Comparison of ENCODE assay signal across 15 cellular contexts in the genomic region with DNA sequence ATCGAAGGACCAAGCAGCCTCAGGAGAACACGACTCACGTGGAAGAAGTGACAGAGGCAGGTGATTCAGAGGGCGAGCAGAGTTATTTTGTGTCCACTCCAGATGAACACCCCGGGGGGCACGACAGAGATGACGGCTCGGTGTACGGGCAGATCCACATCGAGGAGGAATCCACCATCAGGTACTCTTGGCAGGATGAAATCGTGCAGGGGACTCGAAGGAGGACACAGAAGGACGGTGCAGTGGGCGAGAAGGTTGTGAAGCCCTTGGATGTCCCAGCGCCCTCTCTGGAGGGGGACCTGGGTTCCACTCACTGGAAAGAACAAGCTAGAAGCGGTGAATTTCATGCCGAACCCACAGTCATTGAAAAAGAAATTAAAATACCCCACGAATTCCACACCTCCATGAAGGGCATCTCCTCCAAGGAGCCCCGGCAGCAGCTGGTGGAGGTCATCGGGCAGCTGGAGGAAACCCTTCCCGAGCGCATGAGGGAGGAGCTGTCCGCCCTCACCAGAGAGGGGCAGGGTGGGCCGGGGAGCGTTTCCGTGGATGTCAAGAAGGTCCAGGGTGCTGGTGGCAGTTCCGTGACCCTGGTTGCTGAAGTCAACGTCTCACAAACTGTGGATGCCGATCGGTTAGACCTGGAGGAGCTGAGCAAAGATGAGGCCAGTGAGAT. TPM values are rescaled to one million over a fixed set of nuclear protein-coding genes. Genes with fewer than 3 reads are reported as not detected.
DNase-seq lines count a peak whose midpoint lies in the region; ATAC-seq, FAIRE-seq and TF ChIP-seq lines count a peak whose summit lies in the region.
"Had no signal": no experiment of that assay in that cellular context is flagged by ENCODE, and none has a peak within 500 bp of the region (broad histone marks: within the 10 kb centered on the region; RNA-seq: fewer than 3 reads in every experiment).

No MANE protein-coding gene starts in this region.

- no peak overlapping the region for H3K4me2 ChIP-seq in HepG2 (ENCODE audit: low read depth, low read length)
- H3K4me2 ChIP-seq: KMS-11 had no signal

- POLR2A ChIA-PET in HepG2 (lab: Yijun Ruan, JAX), result interaction anchor here (1.3 kb wide), 1 partner anchor 26 kb away, joined by 5 read pairs; a partner anchor contains a TSS

- H3K9me3 ChIP-seq in SJSA1 (replicated peaks) (no peaks in the 10 kb centered on the region), HepG2 (ENCODE audit: low read length) (no peaks in the 10 kb centered on the region), tibial artery (no peaks in the 10 kb centered on the region), ascending aorta (no peaks in the 10 kb centered on the region)
- H3K9me3 ChIP-seq: MG63 had no signal

- no peaks in the 10 kb centered on the region for H3K79me2 ChIP-seq in HepG2 (ENCODE audit: insufficient read depth, low read length)

- TF ChIP-seq POLR2A in HepG2 (IDR thresholded peaks at IDR 0.05; ENCODE audit: insufficient read depth in 1 of 2, low read depth in 2 of 2, low read length in 2 of 2), result no peak

- H4K20me1 ChIP-seq in HepG2 (ENCODE audit: insufficient read depth, low read length), result no peaks in the 10 kb centered on the region

- no peak overlapping the region for H3K9ac ChIP-seq in HepG2 (ENCODE audit: insufficient read depth, low read depth, low read length)
- H3K9ac ChIP-seq in rectal smooth muscle tissue (ENCODE audit: low read length), result no peak overlapping the region
- H3K9ac ChIP-seq: KMS-11 had no signal

- CTCF ChIA-PET in HepG2 (lab: Yijun Ruan, JAX; ENCODE audit: low intra/inter-chr PET ratio, low total read pairs), result no interaction called here

- H3K27me3 ChIP-seq in SJSA1 (replicated peaks), result no peaks in the 10 kb centered on the region
- H3K27me3 ChIP-seq in HepG2 (ENCODE audit: control insufficient read depth in 1 of 2, insufficient read depth in 2 of 2, low read length in 2 of 2), result no peaks in the 10 kb centered on the region
- no peaks in the 10 kb centered on the region for H3K27me3 ChIP-seq in rectal smooth muscle tissue (ENCODE audit: control insufficient read depth, insufficient read depth, low read length)
- H3K27me3 ChIP-seq in tibial artery, result no peaks in the 10 kb centered on the region
- H3K27me3 ChIP-seq in ascending aorta, result no peaks in the 10 kb centered on the region
- H3K27me3 ChIP-seq: MG63 had no signal

- no peak for TF ChIP-seq CTCF in coronary artery (IDR thresholded peaks at IDR 0.05)
- TF ChIP-seq CTCF in HepG2 (CRISPR knock-in tag; IDR thresholded peaks at IDR 0.05), result no peak
- no peak for TF ChIP-seq CTCF in tibial artery (IDR thresholded peaks at IDR 0.05)
- no peak for TF ChIP-seq CTCF in ascending aorta (IDR thresholded peaks at IDR 0.05)

- H3K36me3 ChIP-seq in SJSA1, result peaks cover 93% of the 10 kb centered on the region
- H3K36me3 ChIP-seq in HepG2 (replicated peaks in 1 of 2; ENCODE audit: control insufficient read depth in 1 of 2, insufficient read depth in 2 of 2, low read length in 2 of 2), result peaks cover 0 to 4% of the 10 kb centered on the region in 2 experiments; a peak in 1 of 5 replicates
- peaks cover 26% of the 10 kb centered on the region for H3K36me3 ChIP-seq in rectal smooth muscle tissue (ENCODE audit: control insufficient read depth, insufficient read depth, low read length)
- peaks cover 43 to 61% (median 57%) of the 10 kb centered on the region in 3 donors for H3K36me3 ChIP-seq in tibial artery
- peaks cover 26 to 33% of the 10 kb centered on the region in 2 donors for H3K36me3 ChIP-seq in ascending aorta

- WGBS in HepG2 (ENCODE audit: low lambda C conversion rate), result 98% methylated on average over 30 of the region's 30 CpGs

- in situ Hi-C loops in HepG2 (cut with HindIII; ENCODE audit: extremely low pct_ligation_motif_present, low pct_unique_long_range_greater_than_20kb), result no loop called here

- no peak for TF ChIP-seq EP300 in HepG2 (IDR thresholded peaks at IDR 0.05; ENCODE audit: low read depth in 2 of 2, low read length in 2 of 2)
- TF ChIP-seq EP300 in HepG2 (CRISPR knock-in tag; IDR thresholded peaks at IDR 0.05; ENCODE audit: borderline replicate concordance), result no peak

- BruUV-seq in HepG2 (replicated peaks; lab: Mats Ljungman, UMichigan), result TSS peak; percentile 35

- DNase-seq in SJSA1 (ENCODE audit: low read depth in 1 of 2, low spot score in 2 of 2) (no peak), coronary artery (ENCODE audit: low spot score) (peak; percentile 60), HepG2 (ENCODE audit: low spot score) (no peak), DMS53 (lab: John Stamatoyannopoulos, UW) (no peak), tibial artery (no peak), ascending aorta (ENCODE audit: low spot score in 2 of 2) (no peak)
- DNase-seq: ACHN; CD4-positive, alpha-beta T cell; GF-D8; MG63; NCI-H1105; NCI-H1694 treated with DMSO at 0.1 percent for 48 hours had no signal

- H3K27ac ChIP-seq in SJSA1 (peak overlapping the region; percentile 86), coronary artery (no peak overlapping the region), HepG2 (ENCODE audit: extremely low read length, insufficient read depth, low read length) (peak overlapping the region; percentile 47), rectal smooth muscle tissue (ENCODE audit: low read depth, low read length) (peak overlapping the region; percentile 80), tibial artery (no peak overlapping the region), ascending aorta (no peak overlapping the region)
- H3K27ac ChIP-seq: KMS-11 had no signal

- no peak overlapping the region for H2AFZ ChIP-seq in HepG2 (ENCODE audit: low read length)

- H3K4me3 ChIP-seq in SJSA1 (peak overlapping the region; percentile 7; the same call in 1 of the 2 replicates), coronary artery (no peak overlapping the region), HepG2 (replicated peaks in 1 of 3; ENCODE audit: insufficient read depth in 1 of 3, low read depth in 2 of 3, low read length in 3 of 3) (no peak overlapping the region), rectal smooth muscle tissue (ENCODE audit: low read length) (no peak overlapping the region), tibial artery (no peak overlapping the region), ascending aorta (no peak overlapping the region)
- H3K4me3 ChIP-seq: MG63 had no signal

- no peak for TF ChIP-seq RAD21 in HepG2 (CRISPR knock-in tag; IDR thresholded peaks at IDR 0.05)

- no peak for ATAC-seq in HepG2
- no peak for ATAC-seq in HG03520 (IDR thresholded peaks at IDR 0.05; ENCODE audit: unreplicated experiment)

- H3K4me1 ChIP-seq in SJSA1 (replicated peaks), result peaks cover 79% of the 10 kb centered on the region
- peaks cover 47% of the 10 kb centered on the region for H3K4me1 ChIP-seq in HepG2 (ENCODE audit: insufficient read depth, low read length)
- H3K4me1 ChIP-seq in rectal smooth muscle tissue (ENCODE audit: control insufficient read depth, insufficient read depth, low read length), result peaks cover 61% of the 10 kb centered on the region
- peaks cover 0 to 40% (median 20%) of the 10 kb centered on the region in 4 donors for H3K4me1 ChIP-seq in tibial artery
- peaks cover 4 to 10% of the 10 kb centered on the region in 2 donors for H3K4me1 ChIP-seq in ascending aorta

- FAIRE-seq in HepG2 (lab: Jason Lieb, UNC), result no peak

- intact Hi-C loops in HepG2 (cut with micrococcal nuclease; ENCODE audit: unreplicated experiment), result loop anchor here (2.0 kb wide), 1 partner anchor 30 kb away; no protein-coding TSS in a partner anchor
- intact Hi-C loops in tibial artery (cut with DNase I; ENCODE audit: low total_unique reads), result no loop called here
- intact Hi-C loops in ascending aorta (cut with DNase I), result no loop called here

TF ChIP-seq in HepG2, 621 proteins besides CTCF, POLR2A, EP300 and RAD21:
- TF ChIP-seq BCL6 (CRISPR knock-in tag; IDR thresholded peaks at IDR 0.05) (no peak), TBX2 (CRISPR knock-in tag; IDR thresholded peaks at IDR 0.05; ENCODE audit: borderline replicate concordance) (0 out of 2 replicates have a peak, but pooled peaks have one; percentile 3)
- TF ChIP-seq, protein P1, sequence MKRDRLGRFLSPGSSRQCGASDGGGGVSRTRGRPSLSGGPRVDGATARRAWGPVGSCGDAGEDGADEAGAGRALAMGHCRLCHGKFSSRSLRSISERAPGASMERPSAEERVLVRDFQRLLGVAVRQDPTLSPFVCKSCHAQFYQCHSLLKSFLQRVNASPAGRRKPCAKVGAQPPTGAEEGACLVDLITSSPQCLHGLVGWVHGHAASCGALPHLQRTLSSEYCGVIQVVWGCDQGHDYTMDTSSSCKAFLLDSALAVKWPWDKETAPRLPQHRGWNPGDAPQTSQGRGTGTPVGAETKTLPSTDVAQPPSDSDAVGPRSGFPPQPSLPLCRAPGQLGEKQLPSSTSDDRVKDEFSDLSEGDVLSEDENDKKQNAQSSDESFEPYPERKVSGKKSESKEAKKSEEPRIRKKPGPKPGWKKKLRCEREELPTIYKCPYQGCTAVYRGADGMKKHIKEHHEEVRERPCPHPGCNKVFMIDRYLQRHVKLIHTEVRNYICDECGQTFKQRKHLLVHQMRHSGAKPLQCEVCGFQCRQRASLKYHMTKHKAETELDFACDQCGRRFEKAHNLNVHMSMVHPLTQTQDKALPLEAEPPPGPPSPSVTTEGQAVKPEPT (CRISPR knock-in tag; IDR thresholded peaks at IDR 0.05; ENCODE audit: low read depth), result 0 out of 2 replicates have a peak, but pooled peaks have one; percentile 37
TF ChIP-seq in HepG2: peak in this region for 2.

RNA-seq across cellular contexts. Expression of a gene that starts 26.0 kb away (rescaled TPM):
- 71.3 TPM in 2 replicates for total RNA-seq in SJSA1 (2014; rRNA removed; shearing (Covaris generic))
- total RNA-seq in HepG2 (2016; rRNA removed; fragmentation: Illumina TruSeq; extraction: Trizol), result 3.7 and 6.0 TPM in 2 replicates
- total RNA-seq in HepG2 (2016; cell fraction: cytosol; rRNA removed; fragmentation: Illumina TruSeq; extraction: Trizol; ENCODE audit: low read depth), result 0.20 and 0.44 TPM in 2 replicates
- 3.8 and 5.5 TPM in 2 replicates for total RNA-seq in HepG2 (2016; cell fraction: insoluble cytoplasmic fraction; rRNA removed; fragmentation: Illumina TruSeq; extraction: Trizol)
- 1.6 and 1.7 TPM in 2 replicates for total RNA-seq in HepG2 (2016; cell fraction: membrane; rRNA removed; fragmentation: Illumina TruSeq; extraction: Trizol)
- 4.7 and 4.8 TPM in 2 replicates for total RNA-seq in HepG2 (2016; cell fraction: nucleus; rRNA removed; fragmentation: Illumina TruSeq; extraction: Trizol)
- polyA plus RNA-seq in HepG2 (2011; rRNA removed), result 1.1 and 1.2 TPM in 2 replicates
- polyA plus RNA-seq in HepG2 (2011; cell fraction: cytosol; rRNA removed), result 0.74 and 0.99 TPM in 2 replicates
- 2.4 and 2.9 TPM in 2 replicates for polyA plus RNA-seq in HepG2 (2011; cell fraction: nucleus; rRNA removed)
- 1.6 and 2.4 TPM in 2 replicates for polyA plus RNA-seq in HepG2 (2012)
- polyA plus RNA-seq in HepG2 (2016; cell fraction: cytosol; fragmentation: Illumina TruSeq; extraction: Trizol; ENCODE audit: low read depth), result 0.16 and 0.17 TPM in 2 replicates
- polyA plus RNA-seq in HepG2 (2016; cell fraction: insoluble cytoplasmic fraction; fragmentation: Illumina TruSeq; extraction: Trizol; ENCODE audit: low read depth), result 4.5 and 4.9 TPM in 2 replicates
- polyA plus RNA-seq in HepG2 (2016; cell fraction: membrane; fragmentation: Illumina TruSeq; extraction: Trizol; ENCODE audit: low read depth), result 0.78 and 0.93 TPM in 2 replicates
- 6.9 TPM in 2 replicates for polyA plus RNA-seq in HepG2 (2016; cell fraction: nucleus; fragmentation: Illumina TruSeq; extraction: Trizol; ENCODE audit: insufficient read depth, low read depth)
- 2.1 and 23.9 TPM in 2 replicates for polyA minus RNA-seq in HepG2 (2011; rRNA and poly(A)+ RNA removed; ENCODE audit: low replicate concordance)
- polyA minus RNA-seq in HepG2 (2011; cell fraction: cytosol; rRNA and poly(A)+ RNA removed), result 2.3 TPM in 2 replicates
- polyA minus RNA-seq in HepG2 (2011; cell fraction: nucleus; rRNA and poly(A)+ RNA removed), result 3.3 and 3.5 TPM in 2 replicates
- total RNA-seq in ascending aorta, result 37.7 TPM

Comparison
In these comparisons a context has a peak if more than half of its experiments do, and no peak if none do; other contexts are left out.
1. H3K27ac ChIP-seq: peak in SJSA1 (single experiment), HepG2 (single experiment) and rectal smooth muscle tissue (single experiment); none in coronary artery (0 of 2), tibial artery (0 of 2) and ascending aorta (0 of 2).